17 cellular contexts compared by ENCODE assay signal in genomic region chr3:65925254-65925954, GRCh38.
DNase-seq lines count a peak whose midpoint lies in the region; ATAC-seq and TF ChIP-seq lines count a peak whose summit lies in the region.
"Had no signal": no experiment of that assay in that cellular context is flagged by ENCODE, and none has a peak within 500 bp of the region (broad histone marks: within the 10 kb centered on the region; RNA-seq: fewer than 3 reads in every experiment).

No MANE protein-coding gene starts in this region.

- H3K27me3 ChIP-seq in GM23338 (ENCODE audit: insufficient read depth) (no peaks in the 10 kb centered on the region), body of pancreas (no peaks in the 10 kb centered on the region), right lobe of liver (no peaks in the 10 kb centered on the region), spleen (replicated peaks in 1 of 7) (no peaks in the 10 kb centered on the region)
- H3K27me3 ChIP-seq: BE2C, MG63, SJSA1 had no signal

- no peak for ATAC-seq in GM23338
- ATAC-seq in body of pancreas: peak; percentile 71
- ATAC-seq in right lobe of liver: peak in 3 of 4 donors; percentile 45 to 62 (median 55)
- ATAC-seq in GM19328 (IDR thresholded peaks at IDR 0.05; ENCODE audit: unreplicated experiment): no peak
- no peak for ATAC-seq in HG03135 (IDR thresholded peaks at IDR 0.05; ENCODE audit: unreplicated experiment)
- ATAC-seq: Right ventricle myocardium inferior had no signal

- H3K36me3 ChIP-seq in GM23338 (ENCODE audit: insufficient read depth) (no peaks in the 10 kb centered on the region), body of pancreas (replicated peaks in 1 of 2; ENCODE audit: insufficient read depth in 1 of 2, low read depth in 2 of 2) (no peaks in the 10 kb centered on the region), right lobe of liver (no peaks in the 10 kb centered on the region), spleen (no peaks in the 10 kb centered on the region)
- H3K36me3 ChIP-seq: BE2C, MG63, SJSA1 had no signal

- TF ChIP-seq CTCF in GM23338 (conservative IDR thresholded peaks at IDR 0.05; ENCODE audit: low read depth in 2 of 2) (no peak), body of pancreas (IDR thresholded peaks at IDR 0.05) (no peak), right lobe of liver (IDR thresholded peaks at IDR 0.05) (no peak), spleen (IDR thresholded peaks at IDR 0.05 in 8 of 11, conservative IDR thresholded peaks at IDR 0.05 in 3 of 11) (no peak)

- peaks cover 45% of the 10 kb centered on the region for H3K4me1 Mint-ChIP-seq in GM23338
- H3K4me1 Mint-ChIP-seq: CD4-positive, CD25-positive, alpha-beta regulatory T cell had no signal

- peaks cover 4% of the 10 kb centered on the region; the same call in 1 of the 2 replicates for H3K9me2 ChIP-seq in GM23338 (ENCODE audit: insufficient read depth)

- intact Hi-C loops in body of pancreas (cut with DNase I): no loop called here
- intact Hi-C loops in right lobe of liver (cut with DNase I): no loop called here
- intact Hi-C loops in spleen (cut with DNase I; ENCODE audit: low total_unique reads): no loop called here

- TF ChIP-seq POLR2A in body of pancreas (IDR thresholded peaks at IDR 0.05): no peak
- no peak for TF ChIP-seq POLR2A in right lobe of liver (IDR thresholded peaks at IDR 0.05)
- TF ChIP-seq POLR2A in spleen (IDR thresholded peaks at IDR 0.05): no peak

- H3K79me2 ChIP-seq in GM23338 (replicated peaks; ENCODE audit: insufficient read depth): peaks cover 89% of the 10 kb centered on the region

- H3K9me3 Mint-ChIP-seq in GM23338: no peaks in the 10 kb centered on the region

- no peaks in the 10 kb centered on the region for H3K36me3 Mint-ChIP-seq in GM23338 (ENCODE audit: low read depth)
- H3K36me3 Mint-ChIP-seq: CD4-positive, CD25-positive, alpha-beta regulatory T cell had no signal

- H4K20me1 ChIP-seq in GM23338 (replicated peaks; ENCODE audit: insufficient read depth): peaks cover 13% of the 10 kb centered on the region; the same call in 1 of the 2 replicates

- no peak overlapping the region for H3K4me3 ChIP-seq in GM23338
- H3K4me3 ChIP-seq in body of pancreas: no peak overlapping the region
- H3K4me3 ChIP-seq in right lobe of liver: no peak overlapping the region
- H3K4me3 ChIP-seq in spleen: no peak overlapping the region
- H3K4me3 ChIP-seq: MG63, SJSA1 had no signal

- no peak for DNase-seq in GM23338 (ENCODE audit: low spot score)
- DNase-seq in body of pancreas: peak in 2 of 4 donors; percentile 29 to 30
- DNase-seq in right lobe of liver: peak in 2 of 3 donors; percentile 54 to 61
- no peak for DNase-seq in spleen
- no peak for DNase-seq in DMS153 treated with DMSO at 0.1 percent for 48 hours (lab: John Stamatoyannopoulos, UW; ENCODE audit: unreplicated experiment)
- DNase-seq: BE2C; CD4-positive, CD25-positive, alpha-beta regulatory T cell; COR-L47; MG63; NCI-H1417; NCI-H1694 treated with DMSO at 0.1 percent for 48 hours; NCI-H2081 treated with DMSO at 0.1 percent for 48 hours; NCI-H446 had no signal

- no peak overlapping the region for H2AFZ ChIP-seq in GM23338

- H3K27ac ChIP-seq in GM23338 (ENCODE audit: low read depth): no peak overlapping the region
- peak overlapping the region in 3 of 4 donors; percentile 42 to 66 (median 50) for H3K27ac ChIP-seq in body of pancreas
- H3K27ac ChIP-seq in right lobe of liver: peak overlapping the region in 2 of 3 donors; percentile 36 to 60
- H3K27ac ChIP-seq in spleen: peak overlapping the region; percentile 28 to 87 (median 77)
- H3K27ac ChIP-seq: SJSA1 had no signal

- H3K4me1 ChIP-seq in GM23338 (ENCODE audit: insufficient read depth) (peaks cover 39% of the 10 kb centered on the region), body of pancreas (peaks cover 37% of the 10 kb centered on the region), right lobe of liver (peaks cover 0 to 34% (median 9%) of the 10 kb centered on the region in 4 donors), spleen (no peaks in the 10 kb centered on the region)
- H3K4me1 ChIP-seq: SJSA1 had no signal

- H3K9me3 ChIP-seq in body of pancreas (no peaks in the 10 kb centered on the region), right lobe of liver (no peaks in the 10 kb centered on the region), spleen (no peaks in the 10 kb centered on the region)
- H3K9me3 ChIP-seq: BE2C, MG63, SJSA1 had no signal

- peaks cover 7% of the 10 kb centered on the region for H3K27me3 Mint-ChIP-seq in GM23338 (ENCODE audit: insufficient read depth, low read depth, poor library complexity)
- H3K27me3 Mint-ChIP-seq: CD4-positive, CD25-positive, alpha-beta regulatory T cell had no signal

- H3K27ac Mint-ChIP-seq in GM23338: no peak overlapping the region

- no peak overlapping the region for H3K4me3 Mint-ChIP-seq in GM23338
- H3K4me3 Mint-ChIP-seq: CD4-positive, CD25-positive, alpha-beta regulatory T cell had no signal

- WGBS in body of pancreas, 2 donors: 58 to 61% methylated on average over 3 of the region's 3 CpGs
- WGBS in right lobe of liver (ENCODE audit: insufficient coverage, low coverage, low lambda C conversion rate, missing lambda C conversion rate): 45% methylated on average over 3 of the region's 3 CpGs
- 69 to 77% (median 75%) methylated on average over 3 of the region's 3 CpGs for WGBS in spleen, 5 donors

- H3F3A ChIP-seq in GM23338 (replicated peaks; ENCODE audit: low read depth): peaks cover 6% of the 10 kb centered on the region; the same call in 1 of the 2 replicates

- peak overlapping the region; percentile 40; the same call in 1 of the 2 replicates for H3K4me2 ChIP-seq in GM23338

TF ChIP-seq in GM23338, 12 proteins besides CTCF, POLR2A, EP300 and RAD21 (continues in another document):
- TF ChIP-seq ETS1 (IDR thresholded peaks at IDR 0.05) (no peak), JUNB (IDR thresholded peaks at IDR 0.05; ENCODE audit: unreplicated experiment) (no peak), ZNF114 (CRISPR knock-in tag; IDR thresholded peaks at IDR 0.05) (no peak), STAT1 (IDR thresholded peaks at IDR 0.05; ENCODE audit: unreplicated experiment) (no peak), EZH2 (IDR thresholded peaks at IDR 0.05; ENCODE audit: low read depth, unreplicated experiment) (no peak)

Comparison
In these comparisons a context has a peak if more than half of its experiments do, and no peak if none do; other contexts are left out.
1. ATAC-seq: peak in body of pancreas (single experiment) and right lobe of liver (3 of 4); none in GM23338 (single experiment), GM19328 (single experiment) and HG03135 (single experiment).
2. DNase-seq: peak in right lobe of liver (2 of 3); none in GM23338 (single experiment), spleen (single experiment) and DMS153 treated with DMSO at 0.1 percent for 48 hours (single experiment).